ENCODE assay signal across 8 cellular contexts in the genomic region with DNA sequence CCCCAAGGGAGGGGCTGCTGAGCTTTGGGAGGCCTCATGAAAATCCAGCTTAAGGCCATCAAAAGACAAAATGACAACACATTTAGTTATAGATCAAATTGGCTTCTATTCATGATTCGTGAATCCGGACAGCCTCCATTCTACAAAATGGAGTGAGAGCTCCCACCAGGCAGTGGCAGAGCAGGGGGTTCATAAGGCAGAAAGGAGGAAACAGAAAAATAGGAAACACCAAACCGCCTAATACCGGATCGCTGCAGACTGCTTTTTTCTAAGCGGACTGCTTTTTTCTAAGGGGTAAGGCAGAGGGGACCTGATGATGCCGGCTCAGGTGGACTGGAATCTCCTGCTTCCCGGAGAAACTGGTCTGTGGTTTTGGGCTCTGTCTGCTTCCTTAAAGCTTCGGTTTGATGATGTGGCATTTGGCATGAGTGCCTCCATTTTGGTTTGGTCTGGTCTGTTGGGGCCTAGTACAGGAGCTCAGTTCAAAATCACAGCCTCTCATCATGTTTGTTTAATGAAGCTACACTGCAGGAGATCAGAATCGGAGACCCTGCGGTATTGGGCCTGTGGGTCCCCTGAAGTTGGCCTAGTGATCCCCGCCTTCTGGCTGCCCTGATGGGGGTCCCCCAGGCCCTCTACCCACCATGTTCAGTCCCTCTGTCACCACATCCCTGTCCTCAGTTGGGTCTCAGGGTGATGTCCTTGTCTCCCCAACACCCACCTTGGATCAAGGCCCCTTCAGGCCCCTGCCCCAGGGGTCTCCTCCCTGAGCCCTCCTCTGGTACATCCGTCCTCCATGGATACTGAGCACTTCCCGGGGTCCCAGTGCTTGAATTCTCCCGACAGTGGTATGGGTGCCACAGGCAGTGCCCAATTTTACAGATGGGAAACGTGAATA. TPM values are rescaled to one million over a fixed set of nuclear protein-coding genes. Genes with fewer than 3 reads are reported as not detected.
DNase-seq lines count a peak whose midpoint lies in the region; ATAC-seq and TF ChIP-seq lines count a peak whose summit lies in the region.
"Had no signal": no experiment of that assay in that cellular context is flagged by ENCODE, and none has a peak within 500 bp of the region (broad histone marks: within the 10 kb centered on the region; RNA-seq: fewer than 3 reads in every experiment).

No MANE protein-coding gene starts in this region.

- POLR2A ChIA-PET in MCF 10A (lab: Yijun Ruan, JAX) = interaction anchor here (1.0 to 4.4 kb wide), 9 partner anchors 10 to 427 kb away, joined by 3 to 46 read pairs (median 4); a partner anchor contains a TSS

- DNase-seq in MV-4-11 (lab: John Stamatoyannopoulos, UW) = peak; percentile 42
- no peak for DNase-seq in MCF 10A (ENCODE audit: unreplicated experiment)
- no peak for DNase-seq in thyroid gland
- DNase-seq in UCSD-AML1 (lab: John Stamatoyannopoulos, UW; ENCODE audit: unreplicated experiment) = no peak
- DNase-seq: activated CD4-positive, CD25-positive, alpha-beta regulatory T cell treated with anti-CD3 and anti-CD28 coated beads, Interleukin-2, amount 50 U/mL, for 72 hours had no signal

- TF ChIP-seq CTCF in MCF 10A (IDR thresholded peaks at IDR 0.05; ENCODE audit: unreplicated experiment) = no peak
- no peak for TF ChIP-seq CTCF in thyroid gland (IDR thresholded peaks at IDR 0.05)

- H3K4me3 ChIP-seq in muscle layer of colon (ENCODE audit: low read depth in 1 of 2, low read length in 2 of 2) = peak overlapping the region; percentile 39 to 59
- no peak overlapping the region for H3K4me3 ChIP-seq in thyroid gland (replicated peaks in 1 of 3)

- peaks cover 58% of the 10 kb centered on the region for H3K4me1 Mint-ChIP-seq in MCF 10A (ENCODE audit: insufficient read depth, unreplicated experiment)

- intact Hi-C loops in MCF 10A (cut with micrococcal nuclease) (no loop called here), thyroid gland (cut with DNase I) (no loop called here)

- H3K36me3 ChIP-seq in muscle layer of colon (ENCODE audit: insufficient read depth, low read length) = no peaks in the 10 kb centered on the region
- H3K36me3 ChIP-seq in thyroid gland = no peaks in the 10 kb centered on the region

- no peaks in the 10 kb centered on the region for H3K9me3 Mint-ChIP-seq in MCF 10A (ENCODE audit: unreplicated experiment)

- BruUV-seq in MCF 10A (replicated peaks; lab: Mats Ljungman, UMichigan) = TSS peak; percentile 35

- 87 to 91% methylated on average over 12 to 15 of the region's 16 CpGs for WGBS in thyroid gland, 2 donors

- no peak for TF ChIP-seq POLR2A in thyroid gland (IDR thresholded peaks at IDR 0.05)

- H3K27me3 ChIP-seq in muscle layer of colon (ENCODE audit: control insufficient read depth in 1 of 2, insufficient read depth in 2 of 2, low read length in 2 of 2) (no peaks in the 10 kb centered on the region), thyroid gland (no peaks in the 10 kb centered on the region)

- H3K9me3 ChIP-seq in muscle layer of colon (ENCODE audit: low read length) (no peaks in the 10 kb centered on the region), thyroid gland (no peaks in the 10 kb centered on the region)

- H3K27ac ChIP-seq in muscle layer of colon (ENCODE audit: low read depth, low read length) (peak overlapping the region; percentile 92), thyroid gland (peak overlapping the region; percentile 67 to 94 (median 93))

- ATAC-seq in HG03039 (IDR thresholded peaks at IDR 0.05; ENCODE audit: unreplicated experiment) = no peak
- ATAC-seq in GM18870 (IDR thresholded peaks at IDR 0.05; ENCODE audit: unreplicated experiment) = no peak

- H3K4me3 Mint-ChIP-seq in MCF 10A (ENCODE audit: unreplicated experiment) = peak overlapping the region; percentile 88

- H3K27me3 Mint-ChIP-seq in MCF 10A (ENCODE audit: insufficient read depth, unreplicated experiment) = no peaks in the 10 kb centered on the region

- H3K27ac Mint-ChIP-seq in MCF 10A (ENCODE audit: low read depth, unreplicated experiment) = peak overlapping the region; percentile 89

- CTCF ChIA-PET in MCF 10A (lab: Yijun Ruan, JAX) = interaction anchor here (0.5 to 3.9 kb wide), 7 partner anchors 9 to 201 kb away, joined by 3 to 34 read pairs (median 5); a partner anchor contains a TSS

- H3K4me1 ChIP-seq in muscle layer of colon (ENCODE audit: insufficient read depth, low read length) (peaks cover 34% of the 10 kb centered on the region), thyroid gland (peaks cover 12 to 55% of the 10 kb centered on the region in 2 donors)

- peaks cover 13% of the 10 kb centered on the region for H3K36me3 Mint-ChIP-seq in MCF 10A (ENCODE audit: insufficient read depth, unreplicated experiment)

- H3K9ac ChIP-seq in muscle layer of colon (ENCODE audit: low read length) = peak overlapping the region; percentile 44

RNA-seq across cellular contexts. Expression of a gene that starts 1.2 kb away (rescaled TPM):
- total RNA-seq in MCF 10A (2022) = 37.2 and 50.1 TPM in 2 replicates
- total RNA-seq in thyroid gland = 1 to 10 TPM; 3.0 to 6.6 (median 3.5) TPM

RNA-seq across cellular contexts. Expression of a gene that starts 7.4 kb away (rescaled TPM):
- total RNA-seq in MCF 10A (2022) (14.7 and 14.9 TPM in 2 replicates), thyroid gland (10 to 100 TPM; 25.7 to 49.2 (median 36.3) TPM)

RNA-seq across cellular contexts. Expression of a gene that starts 19.2 kb away (rescaled TPM):
- 211 and 229 TPM in 2 replicates for total RNA-seq in MCF 10A (2022)
- total RNA-seq in thyroid gland = 100 to 1,000 TPM; 222 to 310 (median 254) TPM

RNA-seq across cellular contexts. Expression of a gene that starts 27.5 kb away (rescaled TPM):
- 10.7 and 12.3 TPM in 2 replicates for total RNA-seq in MCF 10A (2022)
- total RNA-seq in thyroid gland = 100 to 1,000 TPM in 3 of 4 donors, 10 to 100 TPM in 1; 74.8 to 141 (median 121) TPM

Comparison
In these comparisons a context has a peak if more than half of its experiments do, and no peak if none do; other contexts are left out.
1. H3K4me3 ChIP-seq: peak in muscle layer of colon (2 of 2); none in thyroid gland (0 of 3).